Comparison of ENCODE assay signal across 8 cellular contexts in the genomic region with DNA sequence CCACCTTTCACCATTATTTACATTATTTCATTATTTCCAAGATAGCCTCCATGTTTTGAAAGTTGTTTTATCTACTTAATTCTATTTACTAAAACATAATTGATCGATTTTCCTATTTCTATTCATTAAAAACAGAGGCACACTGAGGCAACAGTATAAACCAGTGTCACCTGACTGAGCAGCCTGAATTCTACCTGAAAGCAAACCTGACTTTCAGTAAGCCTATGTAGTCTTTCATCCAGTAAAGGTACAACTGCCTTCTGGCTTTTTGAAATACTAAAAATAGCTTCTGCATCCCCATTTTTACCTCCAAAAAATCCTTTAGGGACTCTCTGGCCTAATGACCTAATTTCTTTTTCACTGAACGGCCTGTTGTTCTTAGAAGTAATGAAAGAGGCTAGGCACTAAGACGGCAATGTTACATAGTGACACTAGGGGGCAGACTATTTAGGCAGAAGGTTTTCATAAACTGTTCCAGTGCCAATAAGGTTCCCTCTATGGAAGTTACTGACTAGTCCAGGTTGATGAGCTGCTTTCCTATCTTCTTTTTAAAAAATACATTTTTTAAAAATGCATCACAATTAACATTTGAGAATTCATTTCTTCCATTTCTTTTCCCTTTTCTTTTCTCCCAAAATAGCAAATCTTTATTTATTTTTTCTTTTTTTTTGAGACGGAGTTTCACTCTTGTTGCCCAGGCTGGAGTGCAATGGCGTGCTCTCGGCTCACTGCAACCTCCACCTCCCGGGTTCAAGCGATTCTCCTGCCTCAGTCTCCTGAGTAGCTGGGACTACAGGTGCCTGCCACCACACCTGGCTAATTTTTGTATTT. TPM values are rescaled to one million over a fixed set of nuclear protein-coding genes. Genes with fewer than 3 reads are reported as not detected.
DNase-seq lines count a peak whose midpoint lies in the region; ATAC-seq, FAIRE-seq and TF ChIP-seq lines count a peak whose summit lies in the region.

No MANE protein-coding gene starts in this region.

- H3K79me2 ChIP-seq in Karpas-422 (ENCODE audit: low read length) (peaks cover 9% of the 10 kb centered on the region), OCI-LY7 (ENCODE audit: insufficient read depth, low read depth, low read length) (no peaks in the 10 kb centered on the region), HepG2 (ENCODE audit: insufficient read depth, low read length) (no peaks in the 10 kb centered on the region)

- H3K27me3 ChIP-seq in Karpas-422 (ENCODE audit: low read length) (no peaks in the 10 kb centered on the region), HepG2 (ENCODE audit: control insufficient read depth in 1 of 2, insufficient read depth in 2 of 2, low read length in 2 of 2) (no peaks in the 10 kb centered on the region), transverse colon (no peaks in the 10 kb centered on the region)

- TF ChIP-seq RAD21 in HepG2 (CRISPR knock-in tag; IDR thresholded peaks at IDR 0.05) = no peak

- intact Hi-C loops in activated CD4-positive, alpha-beta memory T cell treated with anti-CD3 and anti-CD28 coated beads for 36 hours (cut with micrococcal nuclease) = loop anchor here (2.0 kb wide), 2 partner anchors 66 to 108 kb away; a partner anchor contains a TSS
- intact Hi-C loops in OCI-LY7 (cut with micrococcal nuclease; ENCODE audit: unreplicated experiment) (loop anchor here (1.0 kb wide), 1 partner anchor 109 kb away; no protein-coding TSS in a partner anchor), HepG2 (cut with micrococcal nuclease; ENCODE audit: unreplicated experiment) (no loop called here), transverse colon (cut with DNase I; ENCODE audit: low total_unique reads) (loop anchor here (1.0 kb wide), 1 partner anchor 109 kb away; no protein-coding TSS in a partner anchor)

- WGBS in HepG2 (ENCODE audit: low lambda C conversion rate) = 60% methylated on average over 8 of the region's 8 CpGs
- WGBS in transverse colon (ENCODE audit: low coverage in 1 of 2), 2 donors = 52 to 62% methylated on average over 8 of the region's 8 CpGs

- CTCF ChIA-PET in activated CD4-positive, alpha-beta memory T cell treated with anti-CD3 and anti-CD28 coated beads, Interleukin-2, amount 10 ng/mL, durations not matched to agents 7 days and 5 days (lab: Charles Lee) = interaction anchor here (0.6 to 7.0 kb wide), 24 partner anchors 9 to 346 kb away, joined by 3 to 63 read pairs (median 4); a partner anchor contains a TSS
- CTCF ChIA-PET in activated CD4-positive, alpha-beta memory T cell treated with anti-CD3 and anti-CD28 coated beads for 36 hours (lab: Charles Lee) = interaction anchor here (0.6 to 6.5 kb wide), 25 partner anchors 10 to 614 kb away, joined by 3 to 89 read pairs (median 6); a partner anchor contains a TSS
- CTCF ChIA-PET in OCI-LY7 (lab: Charles Lee; ENCODE audit: unreplicated experiment) = no interaction called here
- CTCF ChIA-PET in HepG2 (lab: Yijun Ruan, JAX; ENCODE audit: low intra/inter-chr PET ratio, low total read pairs) = interaction anchor here (0.7 to 2.6 kb wide), 2 partner anchors 49 to 108 kb away, joined by 3 to 38 read pairs; no protein-coding TSS in a partner anchor

- H3K9ac ChIP-seq in Karpas-422 (ENCODE audit: low read length) (no peak overlapping the region), HepG2 (ENCODE audit: insufficient read depth, low read depth, low read length) (no peak overlapping the region)

- H3K9me2 ChIP-seq in Karpas-422 (replicated peaks; ENCODE audit: insufficient read depth, low read length) = no peaks in the 10 kb centered on the region
- H3K9me2 ChIP-seq in OCI-LY7 (ENCODE audit: insufficient read depth, low read length) = no peaks in the 10 kb centered on the region

- TF ChIP-seq CTCF in OCI-LY7 (conservative IDR thresholded peaks at IDR 0.05; ENCODE audit: low read length) (peak; percentile 97), HepG2 (CRISPR knock-in tag; IDR thresholded peaks at IDR 0.05) (peak; percentile 79), transverse colon (IDR thresholded peaks at IDR 0.05) (peak; percentile 81 to 91 (median 87))

- POLR2A ChIA-PET in activated CD4-positive, alpha-beta memory T cell treated with anti-CD3 and anti-CD28 coated beads, Interleukin-2, amount 10 ng/mL, durations not matched to agents 7 days and 5 days (lab: Charles Lee) = interaction anchor here (1.3 to 3.5 kb wide), 4 partner anchors 17 to 86 kb away, joined by 3 to 23 read pairs (median 16); a partner anchor contains a TSS
- POLR2A ChIA-PET in activated CD4-positive, alpha-beta memory T cell treated with anti-CD3 and anti-CD28 coated beads for 36 hours (lab: Charles Lee) = interaction anchor here (0.7 kb wide), 1 partner anchor 91 kb away, joined by 5 read pairs; no protein-coding TSS in a partner anchor
- POLR2A ChIA-PET in OCI-LY7 (lab: Charles Lee) (interaction anchor here (0.6 to 1.2 kb wide), 3 partner anchors 9 to 309 kb away, joined by 3 to 5 read pairs (median 4); no protein-coding TSS in a partner anchor), HepG2 (lab: Yijun Ruan, JAX) (interaction anchor here (0.6 kb wide), 1 partner anchor 108 kb away, joined by 3 read pairs; no protein-coding TSS in a partner anchor)

- in situ Hi-C loops in HepG2 (cut with HindIII; ENCODE audit: extremely low pct_ligation_motif_present, low pct_unique_long_range_greater_than_20kb) = no loop called here
- in situ Hi-C loops in transverse colon (cut with MboI; ENCODE audit: low pct_ligation_motif_present in 1 of 4, low pct_unique_long_range_greater_than_20kb in 1 of 4, low sequenced_read_pairs in 3 of 4) = loop anchor here (10.0 to 25.0 kb wide), 3 partner anchors 100 to 110 kb away; no protein-coding TSS in a partner anchor

- H4K20me1 ChIP-seq in Karpas-422 (ENCODE audit: insufficient read depth, low read depth, low read length) (no peaks in the 10 kb centered on the region), OCI-LY7 (ENCODE audit: insufficient read depth, low read length) (no peaks in the 10 kb centered on the region), HepG2 (ENCODE audit: insufficient read depth, low read length) (no peaks in the 10 kb centered on the region)

- H3K9me3 Mint-ChIP-seq in activated CD4-positive, alpha-beta memory T cell treated with anti-CD3 and anti-CD28 coated beads, Interleukin-2, amount 10 ng/mL, durations not matched to agents 7 days and 5 days = no peaks in the 10 kb centered on the region
- H3K9me3 Mint-ChIP-seq in activated CD4-positive, alpha-beta memory T cell treated with anti-CD3 and anti-CD28 coated beads for 36 hours = no peaks in the 10 kb centered on the region

- H3K9me3 ChIP-seq in Karpas-422 (ENCODE audit: low read length) (no peaks in the 10 kb centered on the region), OCI-LY7 (ENCODE audit: low read length) (no peaks in the 10 kb centered on the region), HepG2 (ENCODE audit: low read length) (no peaks in the 10 kb centered on the region), transverse colon (no peaks in the 10 kb centered on the region)

- FAIRE-seq in HepG2 (lab: Jason Lieb, UNC) = peak; percentile 85

- no peak for TF ChIP-seq POLR2A in HepG2 (IDR thresholded peaks at IDR 0.05; ENCODE audit: insufficient read depth in 1 of 2, low read depth in 2 of 2, low read length in 2 of 2)
- TF ChIP-seq POLR2A in transverse colon (IDR thresholded peaks at IDR 0.05) = no peak

- H2AFZ ChIP-seq in Karpas-422 (ENCODE audit: low read length) (no peak overlapping the region), OCI-LY7 (ENCODE audit: low read length) (no peak overlapping the region), HepG2 (ENCODE audit: low read length) (no peak overlapping the region)

- peaks cover 6% of the 10 kb centered on the region for H3K4me1 Mint-ChIP-seq in activated CD4-positive, alpha-beta memory T cell treated with anti-CD3 and anti-CD28 coated beads, Interleukin-2, amount 10 ng/mL, durations not matched to agents 7 days and 5 days
- H3K4me1 Mint-ChIP-seq in activated CD4-positive, alpha-beta memory T cell treated with anti-CD3 and anti-CD28 coated beads for 36 hours (ENCODE audit: low read depth) = no peaks in the 10 kb centered on the region

- H3K27ac ChIP-seq in Karpas-422 (ENCODE audit: low read length) (no peak overlapping the region), OCI-LY7 (ENCODE audit: low read depth, low read length, poor library complexity, severe bottlenecking) (no peak overlapping the region), HepG2 (ENCODE audit: extremely low read length, insufficient read depth, low read length) (no peak overlapping the region), transverse colon (no peak overlapping the region)

- peak overlapping the region; percentile 49 for H3K27ac Mint-ChIP-seq in activated CD4-positive, alpha-beta memory T cell treated with anti-CD3 and anti-CD28 coated beads, Interleukin-2, amount 10 ng/mL, durations not matched to agents 7 days and 5 days
- H3K27ac Mint-ChIP-seq in activated CD4-positive, alpha-beta memory T cell treated with anti-CD3 and anti-CD28 coated beads for 36 hours = no peak overlapping the region

- ATAC-seq in HepG2 = peak; percentile 86
- no peak for ATAC-seq in HG03442 (IDR thresholded peaks at IDR 0.05; ENCODE audit: unreplicated experiment)

- H3K4me3 ChIP-seq in Karpas-422 (ENCODE audit: low read length) (no peak overlapping the region), OCI-LY7 (ENCODE audit: low read depth, low read length, poor library complexity, severe bottlenecking) (no peak overlapping the region), HepG2 (replicated peaks in 1 of 3; ENCODE audit: insufficient read depth in 1 of 3, low read depth in 2 of 3, low read length in 3 of 3) (no peak overlapping the region), transverse colon (no peak overlapping the region)

- H3K4me1 ChIP-seq in Karpas-422 (ENCODE audit: low read length) (no peaks in the 10 kb centered on the region), OCI-LY7 (ENCODE audit: insufficient read depth, low read length, poor library complexity, severe bottlenecking) (no peaks in the 10 kb centered on the region), HepG2 (ENCODE audit: insufficient read depth, low read length) (no peaks in the 10 kb centered on the region), transverse colon (peaks cover 0 to 3% (median 1%) of the 10 kb centered on the region in 4 donors)

- no peaks in the 10 kb centered on the region for H3K27me3 Mint-ChIP-seq in activated CD4-positive, alpha-beta memory T cell treated with anti-CD3 and anti-CD28 coated beads, Interleukin-2, amount 10 ng/mL, durations not matched to agents 7 days and 5 days
- no peaks in the 10 kb centered on the region for H3K27me3 Mint-ChIP-seq in activated CD4-positive, alpha-beta memory T cell treated with anti-CD3 and anti-CD28 coated beads for 36 hours

- BruUV-seq in OCI-LY7 (replicated peaks; lab: Mats Ljungman, UMichigan) = no TSS peak
- BruUV-seq in HepG2 (replicated peaks; lab: Mats Ljungman, UMichigan) = no TSS peak

- H3K4me2 ChIP-seq in Karpas-422 (ENCODE audit: low read depth, low read length, poor library complexity, severe bottlenecking) (no peak overlapping the region), OCI-LY7 (ENCODE audit: low read length) (no peak overlapping the region), HepG2 (ENCODE audit: low read depth, low read length) (no peak overlapping the region)

- DNase-seq in activated CD4-positive, alpha-beta memory T cell treated with anti-CD3 and anti-CD28 coated beads, Interleukin-2, amount 10 ng/mL, durations not matched to agents 7 days and 5 days = no peak
- DNase-seq in activated CD4-positive, alpha-beta memory T cell treated with anti-CD3 and anti-CD28 coated beads for 36 hours = no peak
- DNase-seq in Karpas-422 = peak; percentile 83
- DNase-seq in OCI-LY7 (ENCODE audit: low spot score) = peak; percentile 76
- peak; percentile 82 for DNase-seq in cerebellar cortex (ENCODE audit: low spot score)
- DNase-seq in HepG2 (ENCODE audit: low spot score) = peak; percentile 58
- no peak for DNase-seq in transverse colon

- H3K36me3 ChIP-seq in Karpas-422 (ENCODE audit: insufficient read depth, low read length) (peaks cover 47% of the 10 kb centered on the region; the same call in 1 of the 2 replicates), OCI-LY7 (ENCODE audit: insufficient read depth, low read length) (peaks cover 96% of the 10 kb centered on the region), HepG2 (replicated peaks in 1 of 2; ENCODE audit: control insufficient read depth in 1 of 2, insufficient read depth in 2 of 2, low read length in 2 of 2) (peaks cover 16 to 68% of the 10 kb centered on the region in 2 experiments), transverse colon (peaks cover 0 to 55% (median 27%) of the 10 kb centered on the region in 4 donors)

- H3K36me3 Mint-ChIP-seq in activated CD4-positive, alpha-beta memory T cell treated with anti-CD3 and anti-CD28 coated beads, Interleukin-2, amount 10 ng/mL, durations not matched to agents 7 days and 5 days (ENCODE audit: low read depth) = peaks cover 56% of the 10 kb centered on the region
- peaks cover 36% of the 10 kb centered on the region for H3K36me3 Mint-ChIP-seq in activated CD4-positive, alpha-beta memory T cell treated with anti-CD3 and anti-CD28 coated beads for 36 hours

- no peak for TF ChIP-seq EP300 in HepG2 (IDR thresholded peaks at IDR 0.05; ENCODE audit: low read depth in 2 of 2, low read length in 2 of 2)
- no peak for TF ChIP-seq EP300 in HepG2 (CRISPR knock-in tag; IDR thresholded peaks at IDR 0.05; ENCODE audit: borderline replicate concordance)
- no peak for TF ChIP-seq EP300 in transverse colon (IDR thresholded peaks at IDR 0.05; ENCODE audit: low read depth)

- no peak overlapping the region for H3K4me3 Mint-ChIP-seq in activated CD4-positive, alpha-beta memory T cell treated with anti-CD3 and anti-CD28 coated beads, Interleukin-2, amount 10 ng/mL, durations not matched to agents 7 days and 5 days
- no peak overlapping the region for H3K4me3 Mint-ChIP-seq in activated CD4-positive, alpha-beta memory T cell treated with anti-CD3 and anti-CD28 coated beads for 36 hours

RNA-seq across cellular contexts. Expression of a gene that starts 17.5 kb away (rescaled TPM):
- total RNA-seq in activated CD4-positive, alpha-beta memory T cell treated with anti-CD3 and anti-CD28 coated beads, Interleukin-2, amount 10 ng/mL, durations not matched to agents 7 days and 5 days = 100 to 1,000 TPM; 125 to 131 TPM
- total RNA-seq in activated CD4-positive, alpha-beta memory T cell treated with anti-CD3 and anti-CD28 coated beads for 36 hours = 100 to 1,000 TPM; 112 to 120 TPM
- total RNA-seq in Karpas-422 (2014; rRNA removed; shearing (Covaris generic); ENCODE audit: low replicate concordance) = 173 and 181 TPM in 2 replicates
- total RNA-seq in OCI-LY7 (2014; rRNA removed; shearing (Covaris generic)) = 191 and 217 TPM in 2 replicates
- 186 and 193 TPM in 2 replicates for total RNA-seq in OCI-LY7 (2022)
- 161 and 174 TPM in 2 replicates for total RNA-seq in HepG2 (2016; rRNA removed; fragmentation: Illumina TruSeq; extraction: Trizol)
- total RNA-seq in HepG2 (2016; cell fraction: cytosol; rRNA removed; fragmentation: Illumina TruSeq; extraction: Trizol; ENCODE audit: low read depth) = 101 and 107 TPM in 2 replicates
- 166 and 170 TPM in 2 replicates for total RNA-seq in HepG2 (2016; cell fraction: insoluble cytoplasmic fraction; rRNA removed; fragmentation: Illumina TruSeq; extraction: Trizol)
- total RNA-seq in HepG2 (2016; cell fraction: membrane; rRNA removed; fragmentation: Illumina TruSeq; extraction: Trizol) = 211 and 214 TPM in 2 replicates
- 114 and 131 TPM in 2 replicates for total RNA-seq in HepG2 (2016; cell fraction: nucleus; rRNA removed; fragmentation: Illumina TruSeq; extraction: Trizol)
- polyA plus RNA-seq in HepG2 (2011; rRNA removed) = 134 and 146 TPM in 2 replicates
- 93.9 and 111 TPM in 2 replicates for polyA plus RNA-seq in HepG2 (2011; cell fraction: cytosol; rRNA removed)
- polyA plus RNA-seq in HepG2 (2011; cell fraction: nucleus; rRNA removed) = 245 and 310 TPM in 2 replicates
- 58.4 and 72.2 TPM in 2 replicates for polyA plus RNA-seq in HepG2 (2012)
- polyA plus RNA-seq in HepG2 (2016; cell fraction: cytosol; fragmentation: Illumina TruSeq; extraction: Trizol; ENCODE audit: low read depth) = 91.9 and 105 TPM in 2 replicates
- 134 and 136 TPM in 2 replicates for polyA plus RNA-seq in HepG2 (2016; cell fraction: insoluble cytoplasmic fraction; fragmentation: Illumina TruSeq; extraction: Trizol; ENCODE audit: low read depth)
- 143 and 147 TPM in 2 replicates for polyA plus RNA-seq in HepG2 (2016; cell fraction: membrane; fragmentation: Illumina TruSeq; extraction: Trizol; ENCODE audit: low read depth)
- 178 and 187 TPM in 2 replicates for polyA plus RNA-seq in HepG2 (2016; cell fraction: nucleus; fragmentation: Illumina TruSeq; extraction: Trizol; ENCODE audit: insufficient read depth, low read depth)
- polyA minus RNA-seq in HepG2 (2011; rRNA and poly(A)+ RNA removed; ENCODE audit: low replicate concordance) = 159 and 362 TPM in 2 replicates
- 55.9 and 59.9 TPM in 2 replicates for polyA minus RNA-seq in HepG2 (2011; cell fraction: cytosol; rRNA and poly(A)+ RNA removed)
- 144 and 152 TPM in 2 replicates for polyA minus RNA-seq in HepG2 (2011; cell fraction: nucleus; rRNA and poly(A)+ RNA removed)
- 100 to 1,000 TPM; 101 to 184 (median 129) TPM for total RNA-seq in transverse colon

RNA-seq across cellular contexts. Expression of a gene that starts 38.2 kb away (rescaled TPM):
- total RNA-seq in activated CD4-positive, alpha-beta memory T cell treated with anti-CD3 and anti-CD28 coated beads, Interleukin-2, amount 10 ng/mL, durations not matched to agents 7 days and 5 days = 10 to 100 TPM; 27.6 to 29.1 TPM
- total RNA-seq in activated CD4-positive, alpha-beta memory T cell treated with anti-CD3 and anti-CD28 coated beads for 36 hours = 10 to 100 TPM; 22.0 to 22.4 TPM
- 11.7 and 15.5 TPM in 2 replicates for total RNA-seq in Karpas-422 (2014; rRNA removed; shearing (Covaris generic); ENCODE audit: low replicate concordance)
- total RNA-seq in OCI-LY7 (2014; rRNA removed; shearing (Covaris generic)) = 21.1 and 23.6 TPM in 2 replicates
- total RNA-seq in OCI-LY7 (2022) (27.6 and 28.8 TPM in 2 replicates), HepG2 (2016; rRNA removed; fragmentation: Illumina TruSeq; extraction: Trizol) (18.8 and 23.0 TPM in 2 replicates), transverse colon (100 to 1,000 TPM in 1 of 4 donors, 10 to 100 TPM in 3; 17.5 to 155 (median 47.7) TPM)
- total RNA-seq in HepG2 (2016; cell fraction: cytosol; rRNA removed; fragmentation: Illumina TruSeq; extraction: Trizol; ENCODE audit: low read depth) = 3.8 and 4.1 TPM in 2 replicates
- 17.9 and 20.0 TPM in 2 replicates for total RNA-seq in HepG2 (2016; cell fraction: insoluble cytoplasmic fraction; rRNA removed; fragmentation: Illumina TruSeq; extraction: Trizol)
- total RNA-seq in HepG2 (2016; cell fraction: membrane; rRNA removed; fragmentation: Illumina TruSeq; extraction: Trizol) = 17.3 and 18.1 TPM in 2 replicates
- 18.1 and 18.3 TPM in 2 replicates for total RNA-seq in HepG2 (2016; cell fraction: nucleus; rRNA removed; fragmentation: Illumina TruSeq; extraction: Trizol)
- 20.0 and 25.1 TPM in 2 replicates for polyA plus RNA-seq in HepG2 (2011; rRNA removed)
- polyA plus RNA-seq in HepG2 (2011; cell fraction: cytosol; rRNA removed) = 18.7 TPM in 2 replicates
- 36.8 and 38.0 TPM in 2 replicates for polyA plus RNA-seq in HepG2 (2011; cell fraction: nucleus; rRNA removed)
- 12.9 and 13.9 TPM in 2 replicates for polyA plus RNA-seq in HepG2 (2012)
- polyA plus RNA-seq in HepG2 (2016; cell fraction: cytosol; fragmentation: Illumina TruSeq; extraction: Trizol; ENCODE audit: low read depth) = 3.2 and 3.8 TPM in 2 replicates
- 19.8 and 21.1 TPM in 2 replicates for polyA plus RNA-seq in HepG2 (2016; cell fraction: insoluble cytoplasmic fraction; fragmentation: Illumina TruSeq; extraction: Trizol; ENCODE audit: low read depth)
- 12.0 and 12.4 TPM in 2 replicates for polyA plus RNA-seq in HepG2 (2016; cell fraction: membrane; fragmentation: Illumina TruSeq; extraction: Trizol; ENCODE audit: low read depth)
- 32.0 and 33.8 TPM in 2 replicates for polyA plus RNA-seq in HepG2 (2016; cell fraction: nucleus; fragmentation: Illumina TruSeq; extraction: Trizol; ENCODE audit: insufficient read depth, low read depth)
- 29.2 and 33.9 TPM in 2 replicates for polyA minus RNA-seq in HepG2 (2011; rRNA and poly(A)+ RNA removed; ENCODE audit: low replicate concordance)
- polyA minus RNA-seq in HepG2 (2011; cell fraction: cytosol; rRNA and poly(A)+ RNA removed) = 12.1 and 12.2 TPM in 2 replicates
- polyA minus RNA-seq in HepG2 (2011; cell fraction: nucleus; rRNA and poly(A)+ RNA removed) = 23.2 and 29.6 TPM in 2 replicates

Comparison
In these comparisons a context has a peak if more than half of its experiments do, and no peak if none do; other contexts are left out.
1. DNase-seq: peak in Karpas-422 (single experiment), OCI-LY7 (single experiment), cerebellar cortex (single experiment) and HepG2 (single experiment); none in activated CD4-positive, alpha-beta memory T cell treated with anti-CD3 and anti-CD28 coated beads, Interleukin-2, amount 10 ng/mL, durations not matched to agents 7 days and 5 days (single experiment), activated CD4-positive, alpha-beta memory T cell treated with anti-CD3 and anti-CD28 coated beads for 36 hours (single experiment) and transverse colon (single experiment).
2. Peak in every context shown above with its lines, with median percentiles within 50 percentile points of each other: CTCF ChIP-seq.